Comparison of ENCODE assay signal across 9 cellular contexts in the genomic region with DNA sequence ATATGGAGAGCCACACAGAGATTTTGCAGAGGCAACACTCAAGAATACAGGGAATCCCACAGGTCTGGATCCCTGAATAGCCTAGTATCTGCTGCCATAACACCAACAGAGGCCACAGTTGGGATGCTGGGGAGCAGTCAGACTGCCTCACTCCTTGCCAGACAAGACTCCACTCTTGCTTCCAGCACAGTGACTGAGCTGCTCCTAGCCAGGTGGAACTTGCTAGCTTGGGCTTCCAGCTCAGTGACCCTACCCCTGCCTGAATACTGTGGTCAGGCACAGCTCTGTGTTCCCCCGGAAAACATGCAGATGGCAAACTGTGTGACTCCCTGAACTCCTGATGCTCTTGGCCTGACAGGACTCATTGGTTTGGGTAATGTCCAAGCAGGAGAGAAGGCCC.
"Had no signal": no experiment of that assay in that cellular context is flagged by ENCODE, and none has a peak within 500 bp of the region (broad histone marks: within the 10 kb centered on the region; RNA-seq: fewer than 3 reads in every experiment).

No MANE protein-coding gene starts in this region.

- H3K9ac ChIP-seq: GM23248 had no signal

- H3K4me1 ChIP-seq: HAP-1 had no signal

- H3K9me3 ChIP-seq: HAP-1 had no signal

- H3K36me3 ChIP-seq: HAP-1 had no signal

- H3K4me3 ChIP-seq: GM23248, HAP-1, K562 had no signal

- H3K27ac ChIP-seq: GM23248, HL-60 had no signal

- H2AFZ ChIP-seq: GM23248 had no signal

- DNase-seq: GM23248, GOT3, HFFc6, KG1 had no signal

- ATAC-seq: HCT116, HepG2, K562 had no signal
